Comparison of ENCODE assay signal across 8 cellular contexts in genomic region chr1:236282159-236282716, GRCh38. TPM values are rescaled to one million over a fixed set of nuclear protein-coding genes. Genes with fewer than 3 reads are reported as not detected.
DNase-seq lines count a peak whose midpoint lies in the region; ATAC-seq, FAIRE-seq and TF ChIP-seq lines count a peak whose summit lies in the region.

No MANE protein-coding gene starts in this region.

- H3K9ac ChIP-seq in keratinocyte (ENCODE audit: control insufficient read depth, extremely low read depth, insufficient read depth, low read length), result peak overlapping the region; percentile 84

- H3K36me3 ChIP-seq in keratinocyte (ENCODE audit: control insufficient read depth in 2 of 2, extremely low read depth in 1 of 2, insufficient read depth in 2 of 2, low read length in 2 of 2), result no peaks in the 10 kb centered on the region

- H3K4me1 Mint-ChIP-seq in CD14-positive monocyte (peaks cover 45% of the 10 kb centered on the region), IgD-negative memory B cell (peaks cover 22 to 44% (median 39%) of the 10 kb centered on the region in 3 donors)

- no peak for DNase-seq in CD14-positive monocyte (ENCODE audit: low spot score)
- peak; percentile 49 for DNase-seq in activated naive CD4-positive, alpha-beta T cell treated with Interleukin-2 at 50 U/mL for 16 hours
- DNase-seq in keratinocyte (ENCODE audit: low read depth, low spot score), result no peak
- peak; percentile 57 for DNase-seq in stimulated activated naive CD4-positive, alpha-beta T cell treated with Interleukin-2 at 50 U/mL for 16 hours (lab: John Stamatoyannopoulos, UW)
- no peak for DNase-seq in GM19238 (ENCODE audit: insufficient read length, low spot score)
- no peak for DNase-seq in Ammon's horn (ENCODE audit: low spot score)

- no peaks in the 10 kb centered on the region for H3K36me3 Mint-ChIP-seq in CD14-positive monocyte
- H3K36me3 Mint-ChIP-seq in IgD-negative memory B cell, result peaks cover 3% of the 10 kb centered on the region

- TF ChIP-seq CTCF in CD14-positive monocyte (IDR thresholded peaks at IDR 0.05) (no peak), keratinocyte (optimal IDR thresholded peaks at IDR 0.05 in 1 of 3, IDR thresholded peaks at IDR 0.05 in 1 of 3, conservative IDR thresholded peaks at IDR 0.05 in 1 of 3; ENCODE audit: extremely low read depth in 1 of 3, insufficient read depth in 2 of 3, low read length in 3 of 3) (no peak)

- peak; percentile 0 for ATAC-seq in GM19463 (IDR thresholded peaks at IDR 0.05; ENCODE audit: unreplicated experiment)

- no peaks in the 10 kb centered on the region for H4K20me1 ChIP-seq in keratinocyte (ENCODE audit: control insufficient read depth, extremely low read depth, insufficient read depth, low read length)

- peak overlapping the region; percentile 96 to 97 for H3K4me3 Mint-ChIP-seq in CD14-positive monocyte
- peak overlapping the region; percentile 72 to 99 (median 94) for H3K4me3 Mint-ChIP-seq in IgD-negative memory B cell

- H3K27me3 Mint-ChIP-seq in CD14-positive monocyte (ENCODE audit: low read depth in 3 of 3) (peaks cover 0 to 3% (median 2%) of the 10 kb centered on the region in 3 donors), IgD-negative memory B cell (no peaks in the 10 kb centered on the region)

- no peak for FAIRE-seq in keratinocyte (lab: Jason Lieb, UNC)

- H3K27me3 ChIP-seq in keratinocyte (ENCODE audit: control insufficient read depth, extremely low read depth, insufficient read depth, low read length), result no peaks in the 10 kb centered on the region

- no peaks in the 10 kb centered on the region for H3K79me2 ChIP-seq in keratinocyte (ENCODE audit: control insufficient read depth, insufficient read depth, low read length)

- H3K9me1 ChIP-seq in keratinocyte (ENCODE audit: control insufficient read depth, extremely low read depth, insufficient read depth, low read length), result no peaks in the 10 kb centered on the region

- peak overlapping the region; percentile 64 to 84 (median 84) for H3K4me3 ChIP-seq in keratinocyte (ENCODE audit: control insufficient read depth in 2 of 3, extremely low read depth in 1 of 3, insufficient read depth in 2 of 3, low read depth in 1 of 3, low read length in 3 of 3)

- H3K27ac Mint-ChIP-seq in CD14-positive monocyte (peak overlapping the region in 4 of 7 donors; percentile 65 to 85 (median 68)), IgD-negative memory B cell (peak overlapping the region; percentile 38 to 91 (median 64))

- H2AFZ ChIP-seq in keratinocyte (ENCODE audit: control insufficient read depth, low read length), result peak overlapping the region; percentile 88

- intact Hi-C loops in CD14-positive monocyte (cut with micrococcal nuclease), result loop anchor here in 1 of 2 donors (10.0 kb wide), 3 partner anchors 177 to 513 kb away; partner anchors contain the start of genes LGALS8 and MTR

- H3K9me3 Mint-ChIP-seq in CD14-positive monocyte (peaks cover 0 to 2% (median 0%) of the 10 kb centered on the region in 7 donors), IgD-negative memory B cell (no peaks in the 10 kb centered on the region)

- peaks cover 4% of the 10 kb centered on the region for H3K4me1 ChIP-seq in keratinocyte (ENCODE audit: control insufficient read depth, extremely low read depth, insufficient read depth, low read length)

- dilution Hi-C loops in keratinocyte (cut with MboI; ENCODE audit: extremely low pct_ligation_motif_present, low sequenced_read_pairs), result no loop called here

- peak overlapping the region; percentile 59 for H3K27ac ChIP-seq in keratinocyte (ENCODE audit: control insufficient read depth, insufficient read depth, low read length)

- no peaks in the 10 kb centered on the region for H3K9me3 ChIP-seq in keratinocyte (ENCODE audit: control insufficient read depth, low read depth, low read length)

- peak overlapping the region; percentile 90 for H3K4me2 ChIP-seq in keratinocyte (ENCODE audit: control insufficient read depth, extremely low read depth, insufficient read depth, low read depth, low read length)

RNA-seq across cellular contexts. Expression of gene ERO1B, which starts 0.5 kb away (rescaled TPM):
- polyA plus RNA-seq in CD14-positive monocyte (1 to 10 TPM; 2.7 to 3.2 TPM), IgD-negative memory B cell (2.8 TPM), keratinocyte (1.5 to 3.1 TPM (median 1.5 TPM) in 3 replicates)
- 1.8 TPM for polyA plus RNA-seq in keratinocyte (2011; ENCODE audit: low read depth)
- 0.68 and 1.7 TPM in 2 replicates for polyA plus RNA-seq in keratinocyte (2011; cell fraction: cytosol; rRNA removed)
- 2.1 and 4.0 TPM in 2 replicates for polyA plus RNA-seq in keratinocyte (2011; cell fraction: nucleus; rRNA removed)
- 1.9 and 2.0 TPM in 2 replicates for polyA plus RNA-seq in keratinocyte (2012; ENCODE audit: low replicate concordance)
- 0.33 to 2.8 TPM (median 2.0 TPM) in 3 replicates for polyA minus RNA-seq in keratinocyte
- 1.9 TPM for polyA minus RNA-seq in keratinocyte (2011; cell fraction: cytosol; rRNA and poly(A)+ RNA removed)
- 2.3 and 4.2 TPM in 2 replicates for polyA minus RNA-seq in keratinocyte (2011; cell fraction: nucleus; rRNA and poly(A)+ RNA removed)

Comparison
In these comparisons a context has a peak if more than half of its experiments do, and no peak if none do; other contexts are left out.
1. DNase-seq: peak in activated naive CD4-positive, alpha-beta T cell treated with Interleukin-2 at 50 U/mL for 16 hours (single experiment) and stimulated activated naive CD4-positive, alpha-beta T cell treated with Interleukin-2 at 50 U/mL for 16 hours (single experiment); none in CD14-positive monocyte (single experiment), keratinocyte (single experiment), GM19238 (single experiment) and Ammon's horn (single experiment).